18 cellular contexts compared by ENCODE assay signal in genomic region chr7:136942396-136942795, GRCh38.
"Had no signal": no experiment of that assay in that cellular context is flagged by ENCODE, and none has a peak within 500 bp of the region (broad histone marks: within the 10 kb centered on the region; RNA-seq: fewer than 3 reads in every experiment).

No MANE protein-coding gene starts in this region.

- H3K27ac Mint-ChIP-seq: immature natural killer cell; naive B cell; nephron; stimulated activated memory B cell treated with anti-CD40 and anti-IgM and Interleukin-4, amounts not matched to agents 10 μg/mL and 1 μg/mL and 100 μg/mL, for 72 hours had no signal

- ATAC-seq: left lung; psoas muscle; stimulated activated memory B cell treated with anti-CD40 and anti-IgM and Interleukin-4, amounts not matched to agents 10 μg/mL and 1 μg/mL and 100 μg/mL, for 72 hours; upper lobe of right lung had no signal

- H3K4me1 Mint-ChIP-seq: central memory CD8-positive, alpha-beta T cell; immature natural killer cell; naive B cell; stimulated activated memory B cell treated with anti-CD40 and anti-IgM and Interleukin-4, amounts not matched to agents 10 μg/mL and 1 μg/mL and 100 μg/mL, for 72 hours had no signal

- H3K4me3 Mint-ChIP-seq: central memory CD8-positive, alpha-beta T cell; immature natural killer cell; naive B cell; nephron; stimulated activated memory B cell treated with anti-CD40 and anti-IgM and Interleukin-4, amounts not matched to agents 10 μg/mL and 1 μg/mL and 100 μg/mL, for 72 hours had no signal

- H3K27me3 ChIP-seq: left lung, spleen, stomach, thyroid gland, upper lobe of right lung, vagina had no signal

- H3K9me3 Mint-ChIP-seq: nephron; stimulated activated memory B cell treated with anti-CD40 and anti-IgM and Interleukin-4, amounts not matched to agents 10 μg/mL and 1 μg/mL and 100 μg/mL, for 72 hours had no signal

- H3K36me3 Mint-ChIP-seq: immature natural killer cell; naive B cell; stimulated activated memory B cell treated with anti-CD40 and anti-IgM and Interleukin-4, amounts not matched to agents 10 μg/mL and 1 μg/mL and 100 μg/mL, for 72 hours had no signal

- H3K9me3 ChIP-seq: left lung, psoas muscle, spleen, stomach, thyroid gland, upper lobe of right lung, vagina had no signal

- H3K36me3 ChIP-seq: left lung, spleen, stomach, thyroid gland, upper lobe of right lung, vagina had no signal

- H3K4me3 ChIP-seq: left lung, lung, psoas muscle, spleen, stomach, thyroid gland, upper lobe of right lung, vagina had no signal

- H3K4me1 ChIP-seq: left lung, psoas muscle, spleen, thyroid gland, upper lobe of right lung, vagina had no signal

- H3K27me3 Mint-ChIP-seq: central memory CD8-positive, alpha-beta T cell; naive B cell; stimulated activated memory B cell treated with anti-CD40 and anti-IgM and Interleukin-4, amounts not matched to agents 10 μg/mL and 1 μg/mL and 100 μg/mL, for 72 hours had no signal

- DNase-seq: effector memory CD4-positive, alpha-beta T cell; immature natural killer cell; left lung; mesenchymal stem cell; naive B cell; psoas muscle; spleen; stimulated activated CD4-positive, alpha-beta T cell treated with anti-CD3 and anti-CD28 coated beads, Interleukin-15, amount 100 ng/mL, for 24 hours; stimulated activated CD4-positive, alpha-beta T cell treated with anti-CD3 and anti-CD28 coated beads, Interleukin-1b, Interleukin-23, amount 100 ng/mL, for 48 hours; stimulated activated CD4-positive, alpha-beta T cell treated with anti-CD3 and anti-CD28 coated beads, Interleukin-4, amount 100 ng/mL, for 24 hours; stomach; thyroid gland; upper lobe of right lung had no signal

- H3K27ac ChIP-seq: left lung, psoas muscle, spleen, stomach, thyroid gland, upper lobe of right lung, vagina had no signal
